In genomic region chr6:167288712-167289225, GRCh38 we compare ENCODE assay signal across 8 cellular contexts. TPM values are rescaled to one million over a fixed set of nuclear protein-coding genes. Genes with fewer than 3 reads are reported as not detected.
DNase-seq lines count a peak whose midpoint lies in the region; ATAC-seq and TF ChIP-seq lines count a peak whose summit lies in the region.
"Not testable (repeated sequence)": the region's sequence is repeated elsewhere in the genome, so short reads cannot be mapped to it uniquely, and the experiment has no call there.

No MANE protein-coding gene starts in this region.

- H3K9me3 Mint-ChIP-seq in activated T-cell treated with anti-CD3 and anti-CD28 coated beads, Interleukin-2, amount 50 U/mL, for 72 hours; natural killer cell: not testable (repeated sequence)

- DNase-seq in GM06990 (ENCODE audit: extremely low read depth, insufficient read length); natural killer cell: not testable (repeated sequence)
- peak; percentile 33 for DNase-seq in KBM-7
- peak; percentile 54 for DNase-seq in OCI-LY7 (ENCODE audit: low spot score)
- peak; percentile 17 to 28 for DNase-seq in activated T-cell treated with anti-CD3 and anti-CD28 coated beads, Interleukin-2, amount 50 U/mL, for 72 hours
- DNase-seq in foreskin fibroblast: peak; percentile 1 to 26
- peak in 1 of 2 donors; percentile 20 for DNase-seq in thyroid gland

- peak; percentile 28 for TF ChIP-seq CTCF in GM06990 (IDR thresholded peaks at IDR 0.05; ENCODE audit: insufficient read depth, low read length, poor library complexity, severe bottlenecking)
- TF ChIP-seq CTCF in OCI-LY7 (conservative IDR thresholded peaks at IDR 0.05; ENCODE audit: low read length): peak; percentile 80
- not testable (repeated sequence) for TF ChIP-seq CTCF in foreskin fibroblast (IDR thresholded peaks at IDR 0.05; ENCODE audit: low read depth, low read length)
- peak; percentile 60 for TF ChIP-seq CTCF in natural killer cell (IDR thresholded peaks at IDR 0.05)
- TF ChIP-seq CTCF in thyroid gland (IDR thresholded peaks at IDR 0.05): peak; percentile 4 to 61 (median 16)

- not testable (repeated sequence) for H3K9me3 ChIP-seq in OCI-LY7 (ENCODE audit: low read length); thyroid gland

- CTCF ChIA-PET in OCI-LY7 (lab: Charles Lee; ENCODE audit: unreplicated experiment): not testable (repeated sequence)

- TF ChIP-seq POLR2A in thyroid gland (IDR thresholded peaks at IDR 0.05): not testable (repeated sequence)

- POLR2A ChIA-PET in OCI-LY7 (lab: Charles Lee): not testable (repeated sequence)

- H3K27ac Mint-ChIP-seq in activated T-cell treated with anti-CD3 and anti-CD28 coated beads, Interleukin-2, amount 50 U/mL, for 72 hours; natural killer cell: not testable (repeated sequence)

- not testable (repeated sequence) for H3K27ac ChIP-seq in OCI-LY7 (ENCODE audit: low read depth, low read length, poor library complexity, severe bottlenecking); thyroid gland

- H4K20me1 ChIP-seq in OCI-LY7 (ENCODE audit: insufficient read depth, low read length): not testable (repeated sequence)

- not testable (repeated sequence) for H3K4me1 Mint-ChIP-seq in activated T-cell treated with anti-CD3 and anti-CD28 coated beads, Interleukin-2, amount 50 U/mL, for 72 hours (ENCODE audit: low read depth); natural killer cell

- not testable (repeated sequence) for H3K4me1 ChIP-seq in OCI-LY7 (ENCODE audit: insufficient read depth, low read length, poor library complexity, severe bottlenecking); thyroid gland

- H2AFZ ChIP-seq in OCI-LY7 (ENCODE audit: low read length): not testable (repeated sequence)

- ATAC-seq in GM21825 (IDR thresholded peaks at IDR 0.05; ENCODE audit: unreplicated experiment): peak; percentile 76
- peak; percentile 76 to 87 for ATAC-seq in activated T-cell treated with anti-CD3 and anti-CD28 coated beads, Interleukin-2, amount 50 U/mL, for 72 hours (replicated peaks in 1 of 2)
- peak; percentile 49 to 90 (median 64) for ATAC-seq in natural killer cell

- BruUV-seq in OCI-LY7 (replicated peaks; lab: Mats Ljungman, UMichigan): not testable (repeated sequence)

- intact Hi-C loops in OCI-LY7 (cut with micrococcal nuclease; ENCODE audit: unreplicated experiment); natural killer cell (cut with micrococcal nuclease); thyroid gland (cut with DNase I): not testable (repeated sequence)

- H3K27me3 ChIP-seq in GM06990 (replicated peaks; ENCODE audit: control insufficient read depth, insufficient read depth, low read length); thyroid gland: not testable (repeated sequence)

- H3K4me3 Mint-ChIP-seq in activated T-cell treated with anti-CD3 and anti-CD28 coated beads, Interleukin-2, amount 50 U/mL, for 72 hours; natural killer cell: not testable (repeated sequence)

- not testable (repeated sequence) for H3K4me3 ChIP-seq in GM06990 (replicated peaks; ENCODE audit: low read depth, low read length); OCI-LY7 (ENCODE audit: low read depth, low read length, poor library complexity, severe bottlenecking); foreskin fibroblast (ENCODE audit: low read depth in 1 of 2, low read length in 2 of 2); thyroid gland (replicated peaks in 1 of 3)

- not testable (repeated sequence) for H3K36me3 ChIP-seq in GM06990 (ENCODE audit: control insufficient read depth, insufficient read depth, low read length); OCI-LY7 (ENCODE audit: insufficient read depth, low read length); thyroid gland

- WGBS in thyroid gland, 2 donors: 19% methylated on average over 14 of the region's 14 CpGs

- H3K36me3 Mint-ChIP-seq in activated T-cell treated with anti-CD3 and anti-CD28 coated beads, Interleukin-2, amount 50 U/mL, for 72 hours (ENCODE audit: insufficient read depth in 2 of 2); natural killer cell: not testable (repeated sequence)

- not testable (repeated sequence) for H3K9me2 ChIP-seq in OCI-LY7 (ENCODE audit: insufficient read depth, low read length)

- in situ Hi-C loops in KBM-7 (cut with MboI; ENCODE audit: low pct_unique_long_range_greater_than_20kb, low sequenced_read_pairs): not testable (repeated sequence)

- H3K4me2 ChIP-seq in OCI-LY7 (ENCODE audit: low read length): not testable (repeated sequence)

- H3K27me3 Mint-ChIP-seq in activated T-cell treated with anti-CD3 and anti-CD28 coated beads, Interleukin-2, amount 50 U/mL, for 72 hours (ENCODE audit: low read depth); natural killer cell (ENCODE audit: low read depth in 2 of 2): not testable (repeated sequence)

- not testable (repeated sequence) for H3K79me2 ChIP-seq in OCI-LY7 (ENCODE audit: insufficient read depth, low read depth, low read length)

RNA-seq across cellular contexts. Expression of gene UNC93A, which starts 2.3 kb away (rescaled TPM):
- total RNA-seq in OCI-LY7 (2014; rRNA removed; shearing (Covaris generic)): not detected in 2 replicates
- total RNA-seq in OCI-LY7 (2022): not detected in 2 replicates
- total RNA-seq in activated T-cell treated with anti-CD3 and anti-CD28 coated beads, Interleukin-2, amount 50 U/mL, for 72 hours: not detected
- not detected for total RNA-seq in natural killer cell
- not detected for total RNA-seq in thyroid gland

RNA-seq across cellular contexts. Expression of gene TTLL2, which starts 36.1 kb away (rescaled TPM):
- total RNA-seq in OCI-LY7 (2014; rRNA removed; shearing (Covaris generic)): not detected in 2 replicates
- not detected in 2 replicates for total RNA-seq in OCI-LY7 (2022)
- total RNA-seq in activated T-cell treated with anti-CD3 and anti-CD28 coated beads, Interleukin-2, amount 50 U/mL, for 72 hours: not detected
- not detected for total RNA-seq in natural killer cell
- total RNA-seq in thyroid gland: under 1 TPM in 1 of 4 donors, not detected in 3; 0.40 TPM
